ENCODE assay signal across 2 cellular contexts in genomic region chr7:149708026-149708425, GRCh38.
TF ChIP-seq lines count a peak whose summit lies in the region.

No MANE protein-coding gene starts in this region.

TF ChIP-seq in HepG2, 621 proteins besides CTCF, POLR2A, EP300 and RAD21:
- no peak for TF ChIP-seq TEAD2 (CRISPR knock-in tag; IDR thresholded peaks at IDR 0.05)
- TF ChIP-seq REL (CRISPR knock-in tag; conservative IDR thresholded peaks at IDR 0.05): no peak
- no peak for TF ChIP-seq SNRNP70 (IDR thresholded peaks at IDR 0.05; ENCODE audit: low read depth, low read length)
- no peak for TF ChIP-seq PREB (CRISPR knock-in tag; IDR thresholded peaks at IDR 0.05)
- no peak for TF ChIP-seq ZFP36L1 (CRISPR knock-in tag; IDR thresholded peaks at IDR 0.05)
- no peak for TF ChIP-seq ZFP62 (CRISPR knock-in tag; IDR thresholded peaks at IDR 0.05)
- no peak for TF ChIP-seq JUND (CRISPR knock-in tag; IDR thresholded peaks at IDR 0.05)
- TF ChIP-seq PCBP1 (IDR thresholded peaks at IDR 0.05; ENCODE audit: borderline replicate concordance, low read depth, low read length): no peak
- TF ChIP-seq ZBTB25 (CRISPR knock-in tag; IDR thresholded peaks at IDR 0.05): no peak
- TF ChIP-seq SRY (CRISPR knock-in tag; IDR thresholded peaks at IDR 0.05): no peak
- TF ChIP-seq SP4 (CRISPR knock-in tag; IDR thresholded peaks at IDR 0.05): no peak
- no peak for TF ChIP-seq MAX (IDR thresholded peaks at IDR 0.05)
- no peak for TF ChIP-seq ZBTB21 (CRISPR knock-in tag; IDR thresholded peaks at IDR 0.05)
- no peak for TF ChIP-seq MLXIP (CRISPR knock-in tag; IDR thresholded peaks at IDR 0.05; ENCODE audit: borderline replicate concordance)
- no peak for TF ChIP-seq KDM2A (CRISPR knock-in tag; IDR thresholded peaks at IDR 0.05; ENCODE audit: borderline replicate concordance, low read depth)

TF ChIP-seq in K562, 482 proteins besides CTCF, POLR2A, EP300 and RAD21:
- TF ChIP-seq ZNF24 (IDR thresholded peaks at IDR 0.05) (peak; percentile 69; the same call in 1 of the 2 replicates), ARID1B (IDR thresholded peaks at IDR 0.05) (no peak), ZBTB33 (CRISPR knock-in tag; IDR thresholded peaks at IDR 0.05) (no peak)
